In genomic region chr3:195748661-195749060, GRCh38 we compare ENCODE assay signal across 1 cellular context.
TF ChIP-seq lines count a peak whose summit lies in the region.

No MANE protein-coding gene starts in this region.

TF ChIP-seq in K562, 482 proteins besides CTCF, POLR2A, EP300 and RAD21 (continued from another document and continues in another):
- 0 out of 2 replicates have a peak, but pooled peaks have one; percentile 63 for TF ChIP-seq PREB (CRISPR knock-in tag; IDR thresholded peaks at IDR 0.05)
- peak; percentile 83; the same call in 1 of the 2 replicates for TF ChIP-seq ZC3H4 (CRISPR knock-in tag; IDR thresholded peaks at IDR 0.05; ENCODE audit: borderline replicate concordance)
- no peak for TF ChIP-seq MAZ (CRISPR knock-in tag; conservative IDR thresholded peaks at IDR 0.05 in 1 of 2, IDR thresholded peaks at IDR 0.05 in 1 of 2)
- no peak for TF ChIP-seq ZKSCAN8 (CRISPR knock-in tag; IDR thresholded peaks at IDR 0.05)
- TF ChIP-seq BRCA1 (IDR thresholded peaks at IDR 0.05) = no peak
- peak; percentile 70; the same call in 1 of the 2 replicates for TF ChIP-seq BRCA1 (CRISPR knock-in tag; IDR thresholded peaks at IDR 0.05)
- TF ChIP-seq ZBTB49 (CRISPR knock-in tag; IDR thresholded peaks at IDR 0.05; ENCODE audit: borderline replicate concordance) = no peak
- TF ChIP-seq TAF9B (IDR thresholded peaks at IDR 0.05; ENCODE audit: partially characterized antibody) = no peak
- no peak for TF ChIP-seq ZSCAN32 (CRISPR knock-in tag; IDR thresholded peaks at IDR 0.05)
- no peak for TF ChIP-seq TGIF2 (CRISPR knock-in tag; IDR thresholded peaks at IDR 0.05)
- TF ChIP-seq MCM3 (IDR thresholded peaks at IDR 0.05) = no peak
- TF ChIP-seq CREB3L1 (IDR thresholded peaks at IDR 0.05; ENCODE audit: borderline replicate concordance, low read depth) = no peak
- no peak for TF ChIP-seq C11orf30 (IDR thresholded peaks at IDR 0.05; ENCODE audit: low read depth)
- TF ChIP-seq ZNF280A (IDR thresholded peaks at IDR 0.05; ENCODE audit: low read depth, partially characterized antibody) = no peak
- TF ChIP-seq SMAD4 (CRISPR knock-in tag; conservative IDR thresholded peaks at IDR 0.05) = no peak
- no peak for TF ChIP-seq CC2D1A (IDR thresholded peaks at IDR 0.05)
- no peak for TF ChIP-seq MBD1 (CRISPR knock-in tag; IDR thresholded peaks at IDR 0.05)
- no peak for TF ChIP-seq ASH1L (IDR thresholded peaks at IDR 0.05; ENCODE audit: borderline replicate concordance, low read depth, partially characterized antibody)
- no peak for TF ChIP-seq HNRNPK (IDR thresholded peaks at IDR 0.05; ENCODE audit: low read depth, low read length, poor library complexity, severe bottlenecking)
- TF ChIP-seq BMI1 (IDR thresholded peaks at IDR 0.05; ENCODE audit: low read length) = no peak
- no peak for TF ChIP-seq NONO (IDR thresholded peaks at IDR 0.05; ENCODE audit: low read depth in 2 of 2, low read length in 1 of 2)
- TF ChIP-seq USF2 (CRISPR knock-in tag; IDR thresholded peaks at IDR 0.05) = no peak
- no peak for TF ChIP-seq CHD2 (IDR thresholded peaks at IDR 0.05; ENCODE audit: low read depth, low read length)
- TF ChIP-seq BHLHE40 (IDR thresholded peaks at IDR 0.05; ENCODE audit: low read length) = 0 out of 2 replicates have a peak, but pooled peaks have one; percentile 9
- no peak for TF ChIP-seq NR0B1 (IDR thresholded peaks at IDR 0.05; ENCODE audit: partially characterized antibody)
- TF ChIP-seq TRIM24 (IDR thresholded peaks at IDR 0.05) = no peak
- no peak for TF ChIP-seq ZNF140 (CRISPR knock-in tag; IDR thresholded peaks at IDR 0.05)
- no peak for TF ChIP-seq GTF3C2 (IDR thresholded peaks at IDR 0.05; ENCODE audit: borderline replicate concordance, extremely low read depth, insufficient read length)
- TF ChIP-seq ZNF655 (CRISPR knock-in tag; IDR thresholded peaks at IDR 0.05) = no peak
- no peak for TF ChIP-seq U2AF2 (optimal IDR thresholded peaks at IDR 0.05; ENCODE audit: low read depth, low read length)
- TF ChIP-seq E2F8 (IDR thresholded peaks at IDR 0.05; ENCODE audit: low read depth, partially characterized antibody) = no peak
- TF ChIP-seq ZNF395 (CRISPR knock-in tag; IDR thresholded peaks at IDR 0.05) = no peak
- no peak for TF ChIP-seq TAF15 (IDR thresholded peaks at IDR 0.05; ENCODE audit: low read depth, low read length)
- TF ChIP-seq ARID1B (IDR thresholded peaks at IDR 0.05) = no peak
- no peak for TF ChIP-seq HMG20A (CRISPR knock-in tag; conservative IDR thresholded peaks at IDR 0.05)
- no peak for TF ChIP-seq WHSC1 (IDR thresholded peaks at IDR 0.05; ENCODE audit: low read length)
- TF ChIP-seq MYC (IDR thresholded peaks at IDR 0.05; ENCODE audit: low read depth, low read length) = no peak
- TF ChIP-seq MYC (CRISPR knock-in tag; IDR thresholded peaks at IDR 0.05; ENCODE audit: borderline replicate concordance, low read depth) = 0 out of 2 replicates have a peak, but pooled peaks have one; percentile 3
